1 cellular context compared by ENCODE assay signal in genomic region chr12:68631177-68631576, GRCh38.
TF ChIP-seq lines count a peak whose summit lies in the region.

No MANE protein-coding gene starts in this region.

TF ChIP-seq in IMR-90, 13 proteins besides CTCF, POLR2A, EP300 and RAD21 (continued from another document):
- TF ChIP-seq USF2 (IDR thresholded peaks at IDR 0.05; ENCODE audit: low read depth, low read length), result no peak
- TF ChIP-seq CEBPB (IDR thresholded peaks at IDR 0.05; ENCODE audit: low read depth, low read length), result no peak
